24 cellular contexts compared by ENCODE assay signal in the genomic region with DNA sequence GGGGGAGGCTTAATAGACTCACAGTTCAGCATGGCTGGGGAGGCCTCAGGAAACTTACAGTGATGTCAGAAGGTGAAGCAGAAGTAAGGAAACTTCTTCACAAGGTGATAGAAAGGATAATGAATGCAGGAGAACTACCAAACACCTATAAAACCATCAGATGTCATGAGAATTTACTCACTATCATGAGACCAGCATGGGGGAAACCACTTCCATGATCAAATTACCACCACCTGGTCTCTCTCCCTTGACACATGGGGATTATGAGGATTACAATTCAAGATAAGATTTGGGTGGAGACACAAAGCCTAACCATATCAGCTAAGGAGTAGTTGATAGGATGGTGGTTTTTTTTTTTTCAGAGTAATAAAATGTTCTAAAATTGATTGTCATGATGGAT.
A peak's percentile ranks its signal among the peaks of the same experiment; 100 is the strongest.
DNase-seq lines count a peak whose midpoint lies in the region; ATAC-seq and TF ChIP-seq lines count a peak whose summit lies in the region.
"Had no signal": no experiment of that assay in that cellular context is flagged by ENCODE, and none has a peak within 500 bp of the region (broad histone marks: within the 10 kb centered on the region; RNA-seq: fewer than 3 reads in every experiment).

No MANE protein-coding gene starts in this region.

- H3K4me2 ChIP-seq in mammary epithelial cell (ENCODE audit: insufficient read depth, low read depth, low read length): no peak overlapping the region
- H3K4me2 ChIP-seq: A549 had no signal

- H3K27ac Mint-ChIP-seq in MCF 10A (ENCODE audit: low read depth, unreplicated experiment) (no peak overlapping the region), T-helper 17 cell (no peak overlapping the region), HFFc6 (no peak overlapping the region), T-cell (no peak overlapping the region)
- H3K27ac Mint-ChIP-seq: CD4-positive, CD25-positive, alpha-beta regulatory T cell; H9; T-helper 2 cell treated with Interferon-gamma antibody and Interleukin-4, amounts not matched to agents 5 μg/mL and 100 μg/mL, for 36 hours had no signal

- TF ChIP-seq CTCF in mammary epithelial cell (conservative IDR thresholded peaks at IDR 0.05 in 1 of 2, IDR thresholded peaks at IDR 0.05 in 1 of 2; ENCODE audit: extremely low read depth in 1 of 2, insufficient read depth in 1 of 2, low read depth in 1 of 2, low read length in 2 of 2): no peak
- TF ChIP-seq CTCF in MCF 10A (IDR thresholded peaks at IDR 0.05; ENCODE audit: unreplicated experiment): no peak
- TF ChIP-seq CTCF in HFFc6 (IDR thresholded peaks at IDR 0.05): no peak

- CTCF ChIA-PET in mammary epithelial cell (lab: Charles Lee; ENCODE audit: low non-redundant PET): no interaction called here
- CTCF ChIA-PET in MCF 10A (lab: Yijun Ruan, JAX): interaction anchor here (0.6 kb wide), 1 partner anchor 667 kb away, joined by 4 read pairs; no protein-coding TSS in a partner anchor
- CTCF ChIA-PET in T-cell (lab: Charles Lee): no interaction called here

- no peaks in the 10 kb centered on the region for H3K79me2 ChIP-seq in mammary epithelial cell (ENCODE audit: insufficient read depth, low read length)

- H3K4me1 Mint-ChIP-seq in MCF 10A (ENCODE audit: insufficient read depth, unreplicated experiment) (peaks cover 9% of the 10 kb centered on the region), T-helper 17 cell (no peaks in the 10 kb centered on the region), HFFc6 (ENCODE audit: low read depth) (no peaks in the 10 kb centered on the region), T-cell (no peaks in the 10 kb centered on the region)
- H3K4me1 Mint-ChIP-seq: CD4-positive, CD25-positive, alpha-beta regulatory T cell had no signal

- BruUV-seq in mammary epithelial cell (replicated peaks; lab: Mats Ljungman, UMichigan) (no TSS peak), MCF 10A (replicated peaks; lab: Mats Ljungman, UMichigan) (no TSS peak)

- no peak overlapping the region for H3K4me3 Mint-ChIP-seq in MCF 10A (ENCODE audit: unreplicated experiment)
- no peak overlapping the region for H3K4me3 Mint-ChIP-seq in T-helper 17 cell
- H3K4me3 Mint-ChIP-seq in HFFc6: no peak overlapping the region
- no peak overlapping the region for H3K4me3 Mint-ChIP-seq in T-cell
- H3K4me3 Mint-ChIP-seq: CD4-positive, CD25-positive, alpha-beta regulatory T cell; H9; T-helper 2 cell treated with Interferon-gamma antibody and Interleukin-4, amounts not matched to agents 5 μg/mL and 100 μg/mL, for 36 hours had no signal

- intact Hi-C loops in mammary epithelial cell (cut with micrococcal nuclease) (no loop called here), MCF 10A (cut with micrococcal nuclease) (no loop called here)

- H3K27me3 Mint-ChIP-seq in MCF 10A (ENCODE audit: insufficient read depth, unreplicated experiment) (no peaks in the 10 kb centered on the region), T-helper 17 cell (no peaks in the 10 kb centered on the region), HFFc6 (ENCODE audit: insufficient read depth) (no peaks in the 10 kb centered on the region), T-cell (no peaks in the 10 kb centered on the region)
- H3K27me3 Mint-ChIP-seq: CD4-positive, CD25-positive, alpha-beta regulatory T cell had no signal

- DNase-seq in mammary epithelial cell: peak; percentile 31
- DNase-seq in MCF 10A (ENCODE audit: unreplicated experiment): no peak
- peak; percentile 81 for DNase-seq in NCI-H2171 (lab: John Stamatoyannopoulos, UW)
- peak; percentile 74 for DNase-seq in NCI-H82 treated with DMSO at 0.1 percent for 48 hours (lab: John Stamatoyannopoulos, UW; ENCODE audit: unreplicated experiment)
- no peak for DNase-seq in T-helper 17 cell
- no peak for DNase-seq in HFFc6
- no peak for DNase-seq in T-cell
- DNase-seq: CD4-positive, CD25-positive, alpha-beta regulatory T cell; DND-41; H9; KBM-7; NCI-H1092 treated with DMSO at 0.1 percent for 48 hours; NCI-H146; NCI-H2029; NCI-H446; NCI-H774; PC-3; SHP77 had no signal

- no peaks in the 10 kb centered on the region for H3K27me3 ChIP-seq in mammary epithelial cell (ENCODE audit: insufficient read depth, low read length)

- H3K4me1 ChIP-seq in mammary epithelial cell (ENCODE audit: insufficient read depth, low read length): peaks cover 17% of the 10 kb centered on the region
- H3K4me1 ChIP-seq: A549 had no signal

- POLR2A ChIA-PET in MCF 10A (lab: Yijun Ruan, JAX) (no interaction called here), T-cell (lab: Charles Lee) (no interaction called here)

- H2AFZ ChIP-seq in mammary epithelial cell (ENCODE audit: low read depth, low read length): no peak overlapping the region

- H3K36me3 Mint-ChIP-seq in MCF 10A (ENCODE audit: insufficient read depth, unreplicated experiment): no peaks in the 10 kb centered on the region
- no peaks in the 10 kb centered on the region for H3K36me3 Mint-ChIP-seq in T-helper 17 cell (ENCODE audit: low read depth)
- no peaks in the 10 kb centered on the region for H3K36me3 Mint-ChIP-seq in HFFc6 (ENCODE audit: low read depth)
- H3K36me3 Mint-ChIP-seq in T-cell: no peaks in the 10 kb centered on the region
- H3K36me3 Mint-ChIP-seq: CD4-positive, CD25-positive, alpha-beta regulatory T cell had no signal

- H4K20me1 ChIP-seq in mammary epithelial cell (ENCODE audit: insufficient read depth, low read length): no peaks in the 10 kb centered on the region

- in situ Hi-C loops in mammary epithelial cell (cut with MboI; ENCODE audit: low sequenced_read_pairs in 2 of 2): no loop called here

- no peak overlapping the region for H3K9ac ChIP-seq in mammary epithelial cell (ENCODE audit: insufficient read depth, low read length)

- H3K27ac ChIP-seq in mammary epithelial cell (ENCODE audit: insufficient read depth, low read depth, low read length): no peak overlapping the region
- H3K27ac ChIP-seq: A549, HL-60, SK-N-MC had no signal

- H3K9me3 Mint-ChIP-seq in MCF 10A (ENCODE audit: unreplicated experiment) (no peaks in the 10 kb centered on the region), HFFc6 (peaks cover 15% of the 10 kb centered on the region), T-cell (peaks cover 10 to 17% (median 12%) of the 10 kb centered on the region in 3 donors)
- H3K9me3 Mint-ChIP-seq: H9 had no signal

- no peaks in the 10 kb centered on the region for H3K36me3 ChIP-seq in mammary epithelial cell (ENCODE audit: insufficient read depth, low read length)

- ATAC-seq in T-helper 17 cell: no peak
- ATAC-seq in T-cell (replicated peaks in 1 of 4): no peak
- no peak for ATAC-seq in HG03354 (IDR thresholded peaks at IDR 0.05; ENCODE audit: poor library complexity, severe bottlenecking, unreplicated experiment)
- ATAC-seq: A549, GM12878, PC-3 had no signal

- no peak overlapping the region for H3K4me3 ChIP-seq in mammary epithelial cell (replicated peaks in 1 of 3; ENCODE audit: insufficient read depth in 1 of 3, low read depth in 2 of 3, low read length in 3 of 3)
- H3K4me3 ChIP-seq: A549, GM12878, SK-N-MC had no signal

- dilution Hi-C loops in mammary epithelial cell (cut with HindIII; ENCODE audit: low sequenced_read_pairs): no loop called here

- no peaks in the 10 kb centered on the region for H3K9me3 ChIP-seq in mammary epithelial cell (replicated peaks; ENCODE audit: insufficient read depth, low read length)
- H3K9me3 ChIP-seq in T-helper 17 cell (ENCODE audit: control insufficient read depth, low read length, poor library complexity, severe bottlenecking): no peaks in the 10 kb centered on the region
- H3K9me3 ChIP-seq: A549 had no signal

Comparison
In these comparisons a context has a peak if more than half of its experiments do, and no peak if none do; other contexts are left out.
1. DNase-seq: peak in mammary epithelial cell (single experiment), NCI-H2171 (single experiment) and NCI-H82 treated with DMSO at 0.1 percent for 48 hours (single experiment); none in MCF 10A (single experiment), T-helper 17 cell (0 of 3), HFFc6 (single experiment) and T-cell (0 of 34).